Comparison of ENCODE assay signal across 8 cellular contexts in genomic region chr12:30753233-30753632, GRCh38. TPM values are rescaled to one million over a fixed set of nuclear protein-coding genes. Genes with fewer than 3 reads are reported as not detected.
A peak's percentile ranks its signal among the peaks of the same experiment; 100 is the strongest.
DNase-seq lines count a peak whose midpoint lies in the region; ATAC-seq and TF ChIP-seq lines count a peak whose summit lies in the region.

No MANE protein-coding gene starts in this region.

- no TSS peak for BruUV-seq in OCI-LY7 (replicated peaks; lab: Mats Ljungman, UMichigan)

- intact Hi-C loops in OCI-LY7 (cut with micrococcal nuclease; ENCODE audit: unreplicated experiment): loop anchor here (5.0 kb wide), 1 partner anchor 1371 kb away; the partner anchor contains the start of gene ERGIC2

- ATAC-seq in GM19023 (IDR thresholded peaks at IDR 0.05; ENCODE audit: unreplicated experiment): no peak
- no peak for ATAC-seq in HG02571 (IDR thresholded peaks at IDR 0.05; ENCODE audit: unreplicated experiment)

- H3K4me1 ChIP-seq in OCI-LY7 (ENCODE audit: insufficient read depth, low read length, poor library complexity, severe bottlenecking) (peaks cover 25% of the 10 kb centered on the region), neuron (ENCODE audit: insufficient read depth, low read length) (peaks cover 13% of the 10 kb centered on the region)

- H2AFZ ChIP-seq in OCI-LY7 (ENCODE audit: low read length) (no peak overlapping the region), neuron (ENCODE audit: low read depth, low read length) (peak overlapping the region; percentile 74)

- no peaks in the 10 kb centered on the region for H4K20me1 ChIP-seq in OCI-LY7 (ENCODE audit: insufficient read depth, low read length)

- H3K27me3 ChIP-seq in GM06990 (replicated peaks; ENCODE audit: control insufficient read depth, insufficient read depth, low read length) (no peaks in the 10 kb centered on the region), neuron (ENCODE audit: insufficient read depth, low read length) (no peaks in the 10 kb centered on the region)

- H3K79me2 ChIP-seq in OCI-LY7 (ENCODE audit: insufficient read depth, low read depth, low read length): peaks cover 8% of the 10 kb centered on the region; the same call in 1 of the 2 replicates

- CTCF ChIA-PET in AG04449 (lab: Yijun Ruan, JAX): interaction anchor here (0.6 to 3.2 kb wide), 11 partner anchors 9 to 335 kb away, joined by 3 to 24 read pairs (median 4); no protein-coding TSS in a partner anchor
- CTCF ChIA-PET in OCI-LY7 (lab: Charles Lee; ENCODE audit: unreplicated experiment): interaction anchor here (0.8 kb wide), 2 partner anchors 9 to 29 kb away, joined by 3 read pairs; no protein-coding TSS in a partner anchor

- H3K4me2 ChIP-seq in OCI-LY7 (ENCODE audit: low read length): peak overlapping the region; percentile 99

- TF ChIP-seq CTCF in AG04449 (IDR thresholded peaks at IDR 0.05; ENCODE audit: insufficient read depth, low read length, missing control alignments) (peak; percentile 62), GM06990 (IDR thresholded peaks at IDR 0.05; ENCODE audit: insufficient read depth, low read length, poor library complexity, severe bottlenecking) (peak; percentile 36), OCI-LY7 (conservative IDR thresholded peaks at IDR 0.05; ENCODE audit: low read length) (peak; percentile 71), cardiac fibroblast (IDR thresholded peaks at IDR 0.05; ENCODE audit: low read depth, low read length) (peak; percentile 67)

- H3K36me3 ChIP-seq in GM06990 (ENCODE audit: control insufficient read depth, insufficient read depth, low read length): no peaks in the 10 kb centered on the region
- H3K36me3 ChIP-seq in OCI-LY7 (ENCODE audit: insufficient read depth, low read length): no peaks in the 10 kb centered on the region
- peaks cover 4% of the 10 kb centered on the region for H3K36me3 ChIP-seq in neuron (ENCODE audit: insufficient read depth, low read length)

- H3K9me2 ChIP-seq in OCI-LY7 (ENCODE audit: insufficient read depth, low read length): no peaks in the 10 kb centered on the region

- POLR2A ChIA-PET in AG04449 (lab: Yijun Ruan, JAX) (interaction anchor here (1.1 to 2.4 kb wide), 4 partner anchors 26 to 42 kb away, joined by 4 to 45 read pairs (median 6); no protein-coding TSS in a partner anchor), OCI-LY7 (lab: Charles Lee) (interaction anchor here (0.5 to 5.6 kb wide), 14 partner anchors 8 to 1327 kb away, joined by 3 to 30 read pairs (median 5); partner anchors contain the start of gene IPO8)

- no peak overlapping the region for H3K27ac ChIP-seq in OCI-LY7 (ENCODE audit: low read depth, low read length, poor library complexity, severe bottlenecking)

- DNase-seq in AG04449 (ENCODE audit: low read depth, low spot score): no peak
- peak; percentile 13 for DNase-seq in GM06990 (ENCODE audit: extremely low read depth, insufficient read length)
- DNase-seq in OCI-LY7 (ENCODE audit: low spot score): peak; percentile 60
- DNase-seq in cardiac fibroblast (ENCODE audit: low read depth in 2 of 2): peak; percentile 59 to 63
- DNase-seq in SKM-1 (lab: John Stamatoyannopoulos, UW; ENCODE audit: unreplicated experiment): no peak

- H3K4me3 ChIP-seq in AG04449 (ENCODE audit: low read depth, low read length): peak overlapping the region; percentile 77
- H3K4me3 ChIP-seq in GM06990 (replicated peaks; ENCODE audit: low read depth, low read length): no peak overlapping the region
- H3K4me3 ChIP-seq in OCI-LY7 (ENCODE audit: low read depth, low read length, poor library complexity, severe bottlenecking): peak overlapping the region; percentile 89
- peak overlapping the region; percentile 76 to 79 for H3K4me3 ChIP-seq in cardiac fibroblast (replicated peaks in 1 of 2; ENCODE audit: low read depth in 2 of 2, low read length in 2 of 2)
- peak overlapping the region; percentile 60 for H3K4me3 ChIP-seq in neuron (ENCODE audit: low read length)

- no peaks in the 10 kb centered on the region for H3K9me3 ChIP-seq in OCI-LY7 (ENCODE audit: low read length)
- H3K9me3 ChIP-seq in neuron (ENCODE audit: low read length): no peaks in the 10 kb centered on the region

RNA-seq across cellular contexts. Expression of gene CAPRIN2, which starts 1.5 kb away (rescaled TPM):
- total RNA-seq in OCI-LY7 (2014; rRNA removed; shearing (Covaris generic)): 21.7 and 23.8 TPM in 2 replicates
- 23.7 and 24.7 TPM in 2 replicates for total RNA-seq in OCI-LY7 (2022)

RNA-seq across cellular contexts. Expression of gene IPO8, which starts 57.6 kb away (rescaled TPM):
- 14.7 and 23.9 TPM in 2 replicates for total RNA-seq in OCI-LY7 (2014; rRNA removed; shearing (Covaris generic))
- 41.6 and 47.8 TPM in 2 replicates for total RNA-seq in OCI-LY7 (2022)

Comparison
In these comparisons a context has a peak if more than half of its experiments do, and no peak if none do; other contexts are left out.
1. DNase-seq: peak in GM06990 (single experiment), OCI-LY7 (single experiment) and cardiac fibroblast (2 of 2); none in AG04449 (single experiment) and SKM-1 (single experiment).
2. Peak in every context shown above with its lines, with median percentiles within 50 percentile points of each other: CTCF ChIP-seq.